ENCODE assay signal across 17 cellular contexts in the genomic region with DNA sequence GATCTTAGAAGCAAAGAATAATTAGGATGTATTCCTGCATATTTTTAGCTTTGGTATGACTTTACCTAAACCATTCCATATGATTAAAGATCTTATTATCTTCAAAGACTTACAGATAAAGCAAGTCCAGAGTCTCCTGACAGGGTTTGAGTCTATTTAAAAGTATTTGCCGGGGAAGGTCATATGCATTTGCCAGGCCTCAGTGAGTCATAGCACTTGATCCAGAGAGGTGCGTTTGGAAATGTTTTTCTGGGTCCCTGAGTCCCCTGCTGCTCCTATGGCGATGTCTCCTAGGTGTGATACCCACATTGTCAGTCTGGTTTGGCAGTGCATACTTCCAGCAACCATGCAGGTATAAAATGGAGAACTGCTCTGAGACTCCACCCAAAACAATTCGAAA.
DNase-seq lines count a peak whose midpoint lies in the region; ATAC-seq, FAIRE-seq and TF ChIP-seq lines count a peak whose summit lies in the region.
"Had no signal": no experiment of that assay in that cellular context is flagged by ENCODE, and none has a peak within 500 bp of the region (broad histone marks: within the 10 kb centered on the region; RNA-seq: fewer than 3 reads in every experiment).

No MANE protein-coding gene starts in this region.

- H3K9me3 ChIP-seq in heart left ventricle (no peaks in the 10 kb centered on the region), left ventricle myocardium inferior (replicated peaks) (no peaks in the 10 kb centered on the region), astrocyte (ENCODE audit: insufficient read depth, low read depth, low read length) (no peaks in the 10 kb centered on the region), right cardiac atrium (ENCODE audit: control insufficient read depth, low read length) (no peaks in the 10 kb centered on the region), upper lobe of right lung (no peaks in the 10 kb centered on the region), testis (no peaks in the 10 kb centered on the region)
- H3K9me3 ChIP-seq: Caco-2, psoas muscle had no signal

- H3K27ac Mint-ChIP-seq in astrocyte (ENCODE audit: unreplicated experiment): no peak overlapping the region
- H3K27ac Mint-ChIP-seq: activated T-helper 17 cell treated with anti-CD3 and anti-CD28 coated beads, Interleukin-2, amount 50 U/mL, for 72 hours had no signal

- WGBS in heart left ventricle, 4 donors: 50 to 61% (median 56%) methylated on average over 4 of the region's 4 CpGs
- WGBS in right cardiac atrium: 59% methylated on average over 4 of the region's 4 CpGs
- 71 to 75% methylated on average over 4 of the region's 4 CpGs for WGBS in testis, 2 donors

- no peak overlapping the region for H3K4me3 Mint-ChIP-seq in astrocyte (ENCODE audit: unreplicated experiment)
- H3K4me3 Mint-ChIP-seq: activated T-helper 17 cell treated with anti-CD3 and anti-CD28 coated beads, Interleukin-2, amount 50 U/mL, for 72 hours had no signal

- no peak overlapping the region for H3K4me3 ChIP-seq in heart left ventricle
- no peak overlapping the region for H3K4me3 ChIP-seq in left ventricle myocardium inferior
- no peak overlapping the region for H3K4me3 ChIP-seq in astrocyte (ENCODE audit: insufficient read depth, low read depth, low read length)
- no peak overlapping the region for H3K4me3 ChIP-seq in right cardiac atrium (ENCODE audit: low read length)
- H3K4me3 ChIP-seq in upper lobe of right lung: no peak overlapping the region
- H3K4me3 ChIP-seq in testis: no peak overlapping the region
- H3K4me3 ChIP-seq: psoas muscle had no signal

- TF ChIP-seq CTCF in heart left ventricle (IDR thresholded peaks at IDR 0.05): no peak
- no peak for TF ChIP-seq CTCF in left ventricle myocardium inferior (IDR thresholded peaks at IDR 0.05; ENCODE audit: borderline replicate concordance)
- no peak for TF ChIP-seq CTCF in astrocyte (IDR thresholded peaks at IDR 0.05; ENCODE audit: insufficient read depth, low read depth, low read length)
- no peak for TF ChIP-seq CTCF in upper lobe of right lung (IDR thresholded peaks at IDR 0.05)
- TF ChIP-seq CTCF in testis (IDR thresholded peaks at IDR 0.05): no peak

- H3K27me3 ChIP-seq in heart left ventricle: no peaks in the 10 kb centered on the region
- no peaks in the 10 kb centered on the region for H3K27me3 ChIP-seq in left ventricle myocardium inferior (ENCODE audit: low read depth)
- H3K27me3 ChIP-seq in astrocyte (ENCODE audit: insufficient read depth, low read length): no peaks in the 10 kb centered on the region
- no peaks in the 10 kb centered on the region for H3K27me3 ChIP-seq in right cardiac atrium (ENCODE audit: control insufficient read depth, insufficient read depth)
- no peaks in the 10 kb centered on the region for H3K27me3 ChIP-seq in upper lobe of right lung
- no peaks in the 10 kb centered on the region for H3K27me3 ChIP-seq in testis

- H2AFZ ChIP-seq in astrocyte (ENCODE audit: low read depth, low read length): no peak overlapping the region

- peak overlapping the region in 1 of 12 donors; percentile 16 for H3K27ac ChIP-seq in heart left ventricle
- no peak overlapping the region for H3K27ac ChIP-seq in left ventricle myocardium inferior (replicated peaks)
- H3K27ac ChIP-seq in astrocyte (ENCODE audit: low read depth, low read length): no peak overlapping the region
- no peak overlapping the region for H3K27ac ChIP-seq in right cardiac atrium (ENCODE audit: low read length)
- no peak overlapping the region for H3K27ac ChIP-seq in upper lobe of right lung
- H3K27ac ChIP-seq in testis: no peak overlapping the region
- H3K27ac ChIP-seq: psoas muscle had no signal

- H3K36me3 Mint-ChIP-seq in astrocyte (ENCODE audit: low read depth, unreplicated experiment): no peaks in the 10 kb centered on the region

- H4K20me1 ChIP-seq in astrocyte (ENCODE audit: insufficient read depth, low read length): peaks cover 20% of the 10 kb centered on the region

- FAIRE-seq in astrocyte (lab: Jason Lieb, UNC): no peak

- no peaks in the 10 kb centered on the region for H3K27me3 Mint-ChIP-seq in astrocyte (ENCODE audit: low read depth, unreplicated experiment)
- H3K27me3 Mint-ChIP-seq: activated T-helper 17 cell treated with anti-CD3 and anti-CD28 coated beads, Interleukin-2, amount 50 U/mL, for 72 hours had no signal

- peaks cover 7% of the 10 kb centered on the region for H3K79me2 ChIP-seq in astrocyte (ENCODE audit: insufficient read depth, low read length)

- peaks cover 0 to 54% (median 35%) of the 10 kb centered on the region in 12 donors for H3K4me1 ChIP-seq in heart left ventricle
- H3K4me1 ChIP-seq in left ventricle myocardium inferior: peaks cover 64% of the 10 kb centered on the region
- peaks cover 5% of the 10 kb centered on the region for H3K4me1 ChIP-seq in astrocyte (ENCODE audit: insufficient read depth, low read length)
- peaks cover 6% of the 10 kb centered on the region for H3K4me1 ChIP-seq in right cardiac atrium (ENCODE audit: control insufficient read depth, insufficient read depth, low read length)
- peaks cover 2% of the 10 kb centered on the region for H3K4me1 ChIP-seq in upper lobe of right lung
- H3K4me1 ChIP-seq in testis: peaks cover 12% of the 10 kb centered on the region
- H3K4me1 ChIP-seq: Caco-2, psoas muscle had no signal

- H3K36me3 ChIP-seq in heart left ventricle (no peaks in the 10 kb centered on the region), left ventricle myocardium inferior (no peaks in the 10 kb centered on the region), astrocyte (ENCODE audit: insufficient read depth, low read length) (no peaks in the 10 kb centered on the region), upper lobe of right lung (no peaks in the 10 kb centered on the region), testis (ENCODE audit: low read depth, missing control alignments) (no peaks in the 10 kb centered on the region)

- DNase-seq in heart left ventricle (no peak), left ventricle myocardium inferior (no peak), astrocyte (ENCODE audit: low read depth) (peak; percentile 60), right cardiac atrium (no peak), upper lobe of right lung (no peak), testis (no peak), GM19240 (ENCODE audit: insufficient read length, low spot score) (no peak)
- DNase-seq in activated CD4-positive, alpha-beta T cell treated with anti-CD3 and anti-CD28 coated beads, Interleukin-2, amount 50 U/mL, for 48 hours: no peak
- DNase-seq: activated CD4-positive, alpha-beta T cell treated with anti-CD3 and anti-CD28 coated beads for 48 hours; Caco-2; cerebellar nuclear complex; effector CD4-positive, alpha-beta T cell; NCI-H1105 treated with DMSO at 0.1 percent for 48 hours; psoas muscle; SHP77 treated with DMSO at 0.1 percent for 48 hours had no signal

- H3K9ac ChIP-seq in astrocyte (ENCODE audit: low read length): no peak overlapping the region

- TF ChIP-seq POLR2A in heart left ventricle (IDR thresholded peaks at IDR 0.05) (no peak), testis (IDR thresholded peaks at IDR 0.05) (no peak)

- ATAC-seq in heart left ventricle: peak; percentile 53 to 77 (median 66)
- peak; percentile 24 to 49 for ATAC-seq in right cardiac atrium
- peak; percentile 23 for ATAC-seq in upper lobe of right lung
- ATAC-seq: activated T-helper 17 cell treated with anti-CD3 and anti-CD28 coated beads, Interleukin-2, amount 50 U/mL, for 72 hours; HCT116; psoas muscle had no signal

- intact Hi-C loops in heart left ventricle (cut with DNase I): no loop called here
- intact Hi-C loops in left ventricle myocardium inferior (cut with micrococcal nuclease): no loop called here
- intact Hi-C loops in right cardiac atrium (cut with DNase I): no loop called here
- intact Hi-C loops in upper lobe of right lung (cut with DNase I): no loop called here
- intact Hi-C loops in testis (cut with DNase I; ENCODE audit: low total_unique reads): no loop called here

- H3K9me3 Mint-ChIP-seq in astrocyte (ENCODE audit: unreplicated experiment): no peaks in the 10 kb centered on the region
- H3K9me3 Mint-ChIP-seq: activated T-helper 17 cell treated with anti-CD3 and anti-CD28 coated beads, Interleukin-2, amount 50 U/mL, for 72 hours had no signal

- no peak overlapping the region for H3K4me2 ChIP-seq in astrocyte (ENCODE audit: low read length)

- peaks cover 23% of the 10 kb centered on the region for H3K4me1 Mint-ChIP-seq in astrocyte (ENCODE audit: low read depth, unreplicated experiment)
- H3K4me1 Mint-ChIP-seq: activated T-helper 17 cell treated with anti-CD3 and anti-CD28 coated beads, Interleukin-2, amount 50 U/mL, for 72 hours had no signal
